ENCODE assay signal across 16 cellular contexts in the genomic region with DNA sequence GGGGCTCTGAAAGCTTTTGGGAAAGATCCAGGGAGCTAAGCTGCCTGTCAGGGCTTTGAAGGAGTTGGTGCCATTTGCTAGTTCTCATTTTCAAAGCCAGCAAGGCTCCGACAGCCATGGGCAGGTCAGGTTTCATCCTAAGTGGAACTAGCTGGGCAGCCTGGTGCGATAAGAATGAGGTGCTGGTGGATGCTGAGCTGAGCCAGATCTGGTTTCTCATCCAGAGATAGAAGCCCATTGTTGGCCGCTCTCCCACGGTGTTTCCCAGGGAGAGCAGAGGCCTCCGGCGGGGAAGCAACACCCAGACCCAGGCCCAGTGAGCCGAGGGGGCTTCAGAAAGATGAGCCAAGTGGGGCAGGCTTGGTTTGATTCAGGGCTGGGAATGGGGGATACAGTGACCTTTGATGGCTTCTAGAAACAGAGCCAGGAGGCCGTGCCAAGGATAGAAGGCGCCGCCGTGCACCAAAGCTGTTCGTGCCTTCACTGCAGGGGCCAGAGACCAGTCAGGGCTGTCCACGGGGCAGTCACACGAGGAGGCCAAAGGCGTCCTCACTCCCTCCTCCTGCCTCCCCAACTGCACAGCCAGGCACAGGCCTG.
DNase-seq lines count a peak whose midpoint lies in the region; ATAC-seq, FAIRE-seq and TF ChIP-seq lines count a peak whose summit lies in the region.
"Had no signal": no experiment of that assay in that cellular context is flagged by ENCODE, and none has a peak within 500 bp of the region (broad histone marks: within the 10 kb centered on the region; RNA-seq: fewer than 3 reads in every experiment).

No MANE protein-coding gene starts in this region.

- no peak overlapping the region for H3K27ac ChIP-seq in esophagus muscularis mucosa (replicated peaks in 1 of 4)
- H3K27ac ChIP-seq: body of pancreas, HL-60, PC-9, thyroid gland, WERI-Rb-1 had no signal

- peak; percentile 12 for DNase-seq in NCI-H1436 (lab: John Stamatoyannopoulos, UW)
- no peak for DNase-seq in NCI-H1436 treated with DMSO at 0.1 percent for 48 hours (lab: John Stamatoyannopoulos, UW)
- DNase-seq in NCI-H2107 treated with DMSO at 0.1 percent for 48 hours (lab: John Stamatoyannopoulos, UW; ENCODE audit: unreplicated experiment), result peak; percentile 93
- peak; percentile 89 for DNase-seq in esophagus muscularis mucosa (ENCODE audit: extremely low spot score)
- peak; percentile 10 for DNase-seq in omental fat pad (ENCODE audit: low spot score)
- DNase-seq in GM19239 (ENCODE audit: insufficient read length, low spot score), result no peak
- DNase-seq in inferior parietal cortex (ENCODE audit: extremely low spot score), result no peak
- no peak for DNase-seq in NCI-H1694 treated with DMSO at 0.1 percent for 48 hours (lab: John Stamatoyannopoulos, UW)
- DNase-seq: 8988T; activated naive CD4-positive, alpha-beta T cell treated with Interleukin-2 at 50 U/mL for 16 hours; body of pancreas; naive thymus-derived CD4-positive, alpha-beta T cell; PC-9; thyroid gland; WERI-Rb-1 had no signal

- WGBS in esophagus muscularis mucosa, result 72% methylated on average over 7 of the region's 15 CpGs

- no peak for FAIRE-seq in GM19239 (lab: Jason Lieb, UNC)

- peaks cover 0 to 18% (median 0%) of the 10 kb centered on the region in 4 donors for H3K4me1 ChIP-seq in esophagus muscularis mucosa
- H3K4me1 ChIP-seq: body of pancreas, thyroid gland had no signal

- no peak for ATAC-seq in omental fat pad (ENCODE audit: low FRiP score)
- ATAC-seq: body of pancreas; naive thymus-derived CD4-positive, alpha-beta T cell had no signal

- no peak overlapping the region for H3K4me3 ChIP-seq in esophagus muscularis mucosa
- H3K4me3 ChIP-seq: body of pancreas, PC-9, thyroid gland had no signal

- H3K36me3 ChIP-seq in esophagus muscularis mucosa, result no peaks in the 10 kb centered on the region
- H3K36me3 ChIP-seq: thyroid gland, WERI-Rb-1 had no signal

- no peaks in the 10 kb centered on the region for H3K9me3 ChIP-seq in esophagus muscularis mucosa
- H3K9me3 ChIP-seq: body of pancreas, thyroid gland had no signal

- TF ChIP-seq CTCF in esophagus muscularis mucosa (IDR thresholded peaks at IDR 0.05), result no peak
- TF ChIP-seq CTCF in omental fat pad (IDR thresholded peaks at IDR 0.05), result no peak

- H3K27me3 ChIP-seq in esophagus muscularis mucosa, result no peaks in the 10 kb centered on the region
- H3K27me3 ChIP-seq: body of pancreas, thyroid gland had no signal

- TF ChIP-seq POLR2A in esophagus muscularis mucosa (IDR thresholded peaks at IDR 0.05; ENCODE audit: low read depth), result no peak

- intact Hi-C loops in esophagus muscularis mucosa (cut with DNase I), result no loop called here

- no peak for TF ChIP-seq EP300 in esophagus muscularis mucosa (IDR thresholded peaks at IDR 0.05)

Comparison
In these comparisons a context has a peak if more than half of its experiments do, and no peak if none do; other contexts are left out.
1. DNase-seq: peak in NCI-H1436 (single experiment), NCI-H2107 treated with DMSO at 0.1 percent for 48 hours (single experiment), esophagus muscularis mucosa (single experiment) and omental fat pad (single experiment); none in NCI-H1436 treated with DMSO at 0.1 percent for 48 hours (single experiment), GM19239 (single experiment), inferior parietal cortex (single experiment) and NCI-H1694 treated with DMSO at 0.1 percent for 48 hours (single experiment).